ENCODE assay signal across 12 cellular contexts in the genomic region with DNA sequence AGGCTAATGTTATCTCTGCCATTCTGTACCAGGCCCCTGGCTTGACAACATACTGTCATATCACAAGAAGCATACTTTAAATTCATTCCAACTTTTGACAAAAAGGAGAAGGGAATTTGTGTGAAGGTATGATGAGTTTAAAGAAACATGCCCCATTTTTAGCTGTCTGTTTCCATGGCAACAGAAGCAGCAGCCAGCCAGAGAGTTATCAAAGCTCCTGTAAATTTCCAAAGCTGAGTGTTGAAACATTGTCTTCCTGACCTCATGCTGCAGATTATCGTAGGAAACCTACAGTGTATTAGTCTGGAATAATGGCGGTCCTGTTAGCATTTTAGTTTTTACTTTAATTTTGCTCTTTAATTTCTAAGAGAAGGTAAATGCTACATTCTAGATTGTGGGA.
DNase-seq lines count a peak whose midpoint lies in the region; ATAC-seq and TF ChIP-seq lines count a peak whose summit lies in the region.
"Had no signal": no experiment of that assay in that cellular context is flagged by ENCODE, and none has a peak within 500 bp of the region (broad histone marks: within the 10 kb centered on the region; RNA-seq: fewer than 3 reads in every experiment).

No MANE protein-coding gene starts in this region.

- H3F3A ChIP-seq in DOHH2 (ENCODE audit: control insufficient read depth, insufficient read depth), result no peaks in the 10 kb centered on the region

- peak overlapping the region; percentile 21 for H3K4me2 ChIP-seq in DOHH2 (ENCODE audit: low read length)
- H3K4me2 ChIP-seq: neural progenitor cell had no signal

- H3K79me2 ChIP-seq in DOHH2 (ENCODE audit: control insufficient read depth, low read length), result no peaks in the 10 kb centered on the region

- H4K20me1 ChIP-seq in DOHH2 (ENCODE audit: control insufficient read depth, insufficient read depth, low read depth, low read length), result no peaks in the 10 kb centered on the region

- H3K9me2 ChIP-seq in DOHH2 (replicated peaks; ENCODE audit: control insufficient read depth, low read length), result no peaks in the 10 kb centered on the region

- H3K4me3 ChIP-seq in DOHH2 (ENCODE audit: low read length), result no peak overlapping the region
- H3K4me3 ChIP-seq: neural progenitor cell had no signal

- DNase-seq in NCI-H2227 treated with DMSO at 0.1 percent for 48 hours (lab: John Stamatoyannopoulos, UW) (peak; percentile 24), cerebellum (ENCODE audit: low spot score) (peak; percentile 3), midbrain (lab: John Stamatoyannopoulos, UW) (peak; percentile 23), OCI-M1 (lab: John Stamatoyannopoulos, UW) (no peak), NCI-H82 treated with DMSO at 0.1 percent for 48 hours (lab: John Stamatoyannopoulos, UW; ENCODE audit: unreplicated experiment) (no peak)
- DNase-seq: activated CD8-positive, alpha-beta T cell treated with anti-CD3 and anti-CD28 coated beads for 36 hours; activated gamma-delta T cell treated with Interleukin-2 at 50 U/mL for 16 hours; HCEC 1CT had no signal

- no peak overlapping the region for H3K27ac ChIP-seq in DOHH2 (ENCODE audit: low read depth, low read length)
- H3K27ac ChIP-seq: neural progenitor cell had no signal

- ATAC-seq in GM18870 (IDR thresholded peaks at IDR 0.05; ENCODE audit: unreplicated experiment) (no peak), HG03442 (IDR thresholded peaks at IDR 0.05; ENCODE audit: unreplicated experiment) (no peak)
- ATAC-seq: activated CD8-positive, alpha-beta T cell treated with anti-CD3 and anti-CD28 coated beads for 36 hours had no signal

- H3K27me3 ChIP-seq in DOHH2 (ENCODE audit: control insufficient read depth, low read length), result no peaks in the 10 kb centered on the region
- H3K27me3 ChIP-seq: neural progenitor cell had no signal

- peaks cover 18% of the 10 kb centered on the region for H3K4me1 ChIP-seq in DOHH2 (ENCODE audit: control insufficient read depth, low read length)
- H3K4me1 ChIP-seq: neural progenitor cell had no signal

- no peak for TF ChIP-seq CTCF in DOHH2 (IDR thresholded peaks at IDR 0.05; ENCODE audit: low read depth, low read length, poor library complexity, severe bottlenecking)

- H3K36me3 ChIP-seq in DOHH2 (ENCODE audit: control insufficient read depth, low read length), result no peaks in the 10 kb centered on the region

- H3K9me3 ChIP-seq in DOHH2 (ENCODE audit: control insufficient read depth, insufficient read depth, low read length), result no peaks in the 10 kb centered on the region

Comparison
In these comparisons a context has a peak if more than half of its experiments do, and no peak if none do; other contexts are left out.
1. DNase-seq: peak in NCI-H2227 treated with DMSO at 0.1 percent for 48 hours (single experiment), cerebellum (single experiment) and midbrain (single experiment); none in OCI-M1 (single experiment) and NCI-H82 treated with DMSO at 0.1 percent for 48 hours (single experiment).